Comparison of ENCODE assay signal across 20 cellular contexts in genomic region chr10:34880817-34881216, GRCh38.
"Had no signal": no experiment of that assay in that cellular context is flagged by ENCODE, and none has a peak within 500 bp of the region (broad histone marks: within the 10 kb centered on the region; RNA-seq: fewer than 3 reads in every experiment).

No MANE protein-coding gene starts in this region.

- H3K4me3 Mint-ChIP-seq: memory B cell; natural killer cell; stimulated activated naive B cell treated with anti-CD40 and anti-IgM and Interleukin-4, amounts not matched to agents 10 μg/mL and 1 μg/mL and 100 μg/mL, for 72 hours; stimulated activated naive CD8-positive, alpha-beta T cell treated with anti-CD3 and anti-CD28 coated beads, Interleukin-15, Interleukin-2, amounts not matched to agents 100 ng/mL and 50 ng/mL, for 24 hours had no signal

- H3K4me1 ChIP-seq: gastrocnemius medialis, psoas muscle, sigmoid colon had no signal

- H3K4me3 ChIP-seq: dorsolateral prefrontal cortex, gastrocnemius medialis, lung, ovary, psoas muscle, sigmoid colon, skin epidermis, thoracic aorta, vagina had no signal

- H3K27me3 ChIP-seq: gastrocnemius medialis, ovary, sigmoid colon, vagina had no signal

- H3K36me3 ChIP-seq: gastrocnemius medialis, ovary, sigmoid colon, thoracic aorta, vagina had no signal

- H3K27ac ChIP-seq: dorsolateral prefrontal cortex, gastrocnemius medialis, ovary, psoas muscle, sigmoid colon, skin epidermis, thoracic aorta, vagina had no signal

- H3K9me3 Mint-ChIP-seq: memory B cell; natural killer cell; stimulated activated naive CD8-positive, alpha-beta T cell treated with anti-CD3 and anti-CD28 coated beads, Interleukin-15, Interleukin-2, amounts not matched to agents 100 ng/mL and 50 ng/mL, for 24 hours had no signal

- H3K27ac Mint-ChIP-seq: memory B cell; natural killer cell; stimulated activated naive B cell treated with anti-CD40 and anti-IgM and Interleukin-4, amounts not matched to agents 10 μg/mL and 1 μg/mL and 100 μg/mL, for 72 hours; stimulated activated naive CD8-positive, alpha-beta T cell treated with anti-CD3 and anti-CD28 coated beads, Interleukin-15, Interleukin-2, amounts not matched to agents 100 ng/mL and 50 ng/mL, for 24 hours had no signal

- H3K36me3 Mint-ChIP-seq: memory B cell; natural killer cell; stimulated activated naive B cell treated with anti-CD40 and anti-IgM and Interleukin-4, amounts not matched to agents 10 μg/mL and 1 μg/mL and 100 μg/mL, for 72 hours had no signal

- DNase-seq: dorsolateral prefrontal cortex; effector CD4-positive, alpha-beta T cell; gastrocnemius medialis; kidney; natural killer cell; occipital lobe; ovary; posterior cingulate gyrus; psoas muscle; right cardiac atrium; sigmoid colon; stimulated activated CD4-positive, alpha-beta T cell treated with anti-CD3 and anti-CD28 coated beads, Interleukin-15, amount 100 ng/mL, for 24 hours; stimulated activated CD4-positive, alpha-beta T cell treated with anti-CD3 and anti-CD28 coated beads, Interleukin-2, amount 100 ng/mL, for 48 hours; stimulated activated naive B cell treated with anti-CD40 and anti-IgM and Interleukin-4, amounts not matched to agents 10 μg/mL and 1 μg/mL and 100 μg/mL, for 72 hours had no signal

- H3K27me3 Mint-ChIP-seq: memory B cell; stimulated activated naive B cell treated with anti-CD40 and anti-IgM and Interleukin-4, amounts not matched to agents 10 μg/mL and 1 μg/mL and 100 μg/mL, for 72 hours; stimulated activated naive CD8-positive, alpha-beta T cell treated with anti-CD3 and anti-CD28 coated beads, Interleukin-15, Interleukin-2, amounts not matched to agents 100 ng/mL and 50 ng/mL, for 24 hours had no signal

- H3K9me3 ChIP-seq: gastrocnemius medialis, ovary, psoas muscle, sigmoid colon, thoracic aorta, vagina had no signal

- H3K4me1 Mint-ChIP-seq: memory B cell; natural killer cell; stimulated activated naive B cell treated with anti-CD40 and anti-IgM and Interleukin-4, amounts not matched to agents 10 μg/mL and 1 μg/mL and 100 μg/mL, for 72 hours had no signal
